Comparison of ENCODE assay signal across 1 cellular context in genomic region chr16:66435896-66436295, GRCh38.
TF ChIP-seq lines count a peak whose summit lies in the region.

No MANE protein-coding gene starts in this region.

TF ChIP-seq in H1, 55 proteins besides CTCF, POLR2A, EP300 and RAD21:
- TF ChIP-seq TAF7 (optimal IDR thresholded peaks at IDR 0.05; ENCODE audit: borderline replicate concordance, low read depth, low read length) (no peak), NRF1 (IDR thresholded peaks at IDR 0.05; ENCODE audit: low read depth, low read length) (no peak), CBX5 (IDR thresholded peaks at IDR 0.05; ENCODE audit: low read depth, low read length) (no peak), MAX (IDR thresholded peaks at IDR 0.05) (no peak), USF2 (IDR thresholded peaks at IDR 0.05; ENCODE audit: low read length) (no peak), YY1 (IDR thresholded peaks at IDR 0.05; ENCODE audit: low read depth, low read length) (no peak), TCF12 (IDR thresholded peaks at IDR 0.05; ENCODE audit: low read depth, low read length) (no peak)
TF ChIP-seq in H1: peak in this region for 0.
